1 cellular context compared by ENCODE assay signal in genomic region chr1:35691571-35692220, GRCh38.
TF ChIP-seq lines count a peak whose summit lies in the region.

No MANE protein-coding gene starts in this region.

TF ChIP-seq in HEK293, 187 proteins besides CTCF, POLR2A, EP300 and RAD21 (continued from another document):
- TF ChIP-seq ZBTB10 (tag by site-specific recombination; IDR thresholded peaks at IDR 0.05): no peak
- no peak for TF ChIP-seq ZNF792 (tag by site-specific recombination; IDR thresholded peaks at IDR 0.05)
- TF ChIP-seq ZSCAN30 (tag by site-specific recombination; IDR thresholded peaks at IDR 0.05): no peak
